Comparison of ENCODE assay signal across 14 cellular contexts in the genomic region with DNA sequence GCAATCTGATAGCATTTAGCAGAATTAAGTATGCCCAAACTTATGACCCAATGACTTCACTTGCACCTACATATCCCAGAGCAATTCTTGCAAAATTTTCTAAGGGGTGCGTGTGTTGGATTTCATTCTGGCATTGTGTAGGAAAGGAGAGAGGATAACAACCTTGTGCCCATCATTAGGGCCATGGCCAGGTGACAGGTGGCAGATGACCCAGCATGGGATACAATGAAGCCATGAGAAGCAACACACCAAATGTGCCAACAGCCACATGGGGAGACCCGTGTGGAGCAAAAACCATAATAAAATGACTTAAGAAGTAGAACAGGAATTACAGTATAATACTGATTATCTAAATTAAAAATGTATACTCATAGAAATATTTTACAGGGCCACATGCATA.
DNase-seq lines count a peak whose midpoint lies in the region.
"Had no signal": no experiment of that assay in that cellular context is flagged by ENCODE, and none has a peak within 500 bp of the region (broad histone marks: within the 10 kb centered on the region; RNA-seq: fewer than 3 reads in every experiment).

No MANE protein-coding gene starts in this region.

- in situ Hi-C loops in G401 (cut with HindIII; ENCODE audit: low sequenced_read_pairs): no loop called here

- peak; percentile 93 for DNase-seq in G401 (ENCODE audit: low spot score)
- DNase-seq in cerebellum (ENCODE audit: low spot score): peak; percentile 67
- no peak for DNase-seq in globus pallidus (ENCODE audit: low spot score)
- no peak for DNase-seq in superior temporal gyrus (ENCODE audit: extremely low spot score)
- DNase-seq in DMS79 treated with DMSO at 0.1 percent for 48 hours (lab: John Stamatoyannopoulos, UW): no peak
- DNase-seq: 8988T; ACHN; BE2C; Calu3; CD4-positive, alpha-beta T cell; CD8-positive, alpha-beta T cell; DND-41; EL; GF-D8 had no signal

Comparison
In these comparisons a context has a peak if more than half of its experiments do, and no peak if none do; other contexts are left out.
1. DNase-seq: peak in G401 (single experiment) and cerebellum (single experiment); none in globus pallidus (single experiment), superior temporal gyrus (single experiment) and DMS79 treated with DMSO at 0.1 percent for 48 hours (single experiment).